ENCODE assay signal across 20 cellular contexts in genomic region chr2:98379311-98380202, GRCh38. TPM values are rescaled to one million over a fixed set of nuclear protein-coding genes. Genes with fewer than 3 reads are reported as not detected.
DNase-seq lines count a peak whose midpoint lies in the region; ATAC-seq and TF ChIP-seq lines count a peak whose summit lies in the region.
"Had no signal": no experiment of that assay in that cellular context is flagged by ENCODE, and none has a peak within 500 bp of the region (broad histone marks: within the 10 kb centered on the region; RNA-seq: fewer than 3 reads in every experiment).

No MANE protein-coding gene starts in this region.

- H3K4me1 Mint-ChIP-seq in osteocyte (ENCODE audit: unreplicated experiment) (peaks cover 4% of the 10 kb centered on the region), immature natural killer cell (no peaks in the 10 kb centered on the region)
- no peaks in the 10 kb centered on the region for H3K4me1 Mint-ChIP-seq in activated naive CD8-positive, alpha-beta T cell treated with anti-CD3 and anti-CD28 coated beads, Interleukin-2, amount 50 U/mL, for 24 hours
- H3K4me1 Mint-ChIP-seq: memory B cell, T-helper 17 cell had no signal

- DNase-seq in NCI-H82 (lab: John Stamatoyannopoulos, UW) (peak; percentile 35), NCI-H82 treated with DMSO at 0.1 percent for 48 hours (lab: John Stamatoyannopoulos, UW; ENCODE audit: unreplicated experiment) (no peak), RPMI7951 (ENCODE audit: low read depth) (peak; percentile 51), fibroblast of mammary gland (ENCODE audit: low read depth) (peak; percentile 5), osteocyte (ENCODE audit: extremely low spot score, unreplicated experiment) (peak; percentile 78), immature natural killer cell (no peak)
- no peak for DNase-seq in activated naive CD8-positive, alpha-beta T cell treated with anti-CD3 and anti-CD28 coated beads, Interleukin-2, amount 50 U/mL, for 24 hours
- DNase-seq: activated gamma-delta T cell treated with Interleukin-2 at 50 U/mL for 16 hours; aorta; CD4-positive, alpha-beta T cell; NCI-H1436; nephron progenitor cell; T-helper 17 cell had no signal

- H3K27ac Mint-ChIP-seq in osteocyte (ENCODE audit: unreplicated experiment), result no peak overlapping the region
- H3K27ac Mint-ChIP-seq in activated naive CD8-positive, alpha-beta T cell treated with anti-CD3 and anti-CD28 coated beads, Interleukin-2, amount 50 U/mL, for 24 hours, result no peak overlapping the region
- no peak overlapping the region for H3K27ac Mint-ChIP-seq in immature natural killer cell
- H3K27ac Mint-ChIP-seq: CD4-positive, alpha-beta T cell; memory B cell; nephron progenitor cell; T-helper 17 cell; WTC11 had no signal

- H3K9me3 Mint-ChIP-seq in osteocyte (ENCODE audit: unreplicated experiment), result no peaks in the 10 kb centered on the region
- no peaks in the 10 kb centered on the region for H3K9me3 Mint-ChIP-seq in activated naive CD8-positive, alpha-beta T cell treated with anti-CD3 and anti-CD28 coated beads, Interleukin-2, amount 50 U/mL, for 24 hours
- no peaks in the 10 kb centered on the region for H3K9me3 Mint-ChIP-seq in immature natural killer cell
- H3K9me3 Mint-ChIP-seq: CD4-positive, alpha-beta T cell; memory B cell; nephron progenitor cell; WTC11 had no signal

- TF ChIP-seq CTCF in fibroblast of mammary gland (conservative IDR thresholded peaks at IDR 0.05; ENCODE audit: control insufficient read depth, insufficient read depth, low read depth, low read length) (no peak), osteocyte (IDR thresholded peaks at IDR 0.05) (no peak)

- H3K27me3 Mint-ChIP-seq in osteocyte (ENCODE audit: unreplicated experiment) (peaks cover 66% of the 10 kb centered on the region), immature natural killer cell (ENCODE audit: low read depth in 3 of 3) (peaks cover 5 to 12% (median 9%) of the 10 kb centered on the region in 3 donors)
- H3K27me3 Mint-ChIP-seq in activated naive CD8-positive, alpha-beta T cell treated with anti-CD3 and anti-CD28 coated beads, Interleukin-2, amount 50 U/mL, for 24 hours, result peaks cover 12% of the 10 kb centered on the region

- H3K36me3 Mint-ChIP-seq in osteocyte (ENCODE audit: unreplicated experiment), result no peaks in the 10 kb centered on the region
- no peaks in the 10 kb centered on the region for H3K36me3 Mint-ChIP-seq in activated naive CD8-positive, alpha-beta T cell treated with anti-CD3 and anti-CD28 coated beads, Interleukin-2, amount 50 U/mL, for 24 hours (ENCODE audit: low read depth)
- H3K36me3 Mint-ChIP-seq in immature natural killer cell, result no peaks in the 10 kb centered on the region
- H3K36me3 Mint-ChIP-seq: memory B cell, WTC11 had no signal

- ATAC-seq in activated naive CD8-positive, alpha-beta T cell treated with anti-CD3 and anti-CD28 coated beads, Interleukin-2, amount 50 U/mL, for 24 hours, result no peak
- ATAC-seq in GM21717 (IDR thresholded peaks at IDR 0.05; ENCODE audit: unreplicated experiment), result no peak
- ATAC-seq: T-helper 17 cell, WTC11 had no signal

- H3K4me3 ChIP-seq in fibroblast of mammary gland (ENCODE audit: control insufficient read depth, low read depth, low read length), result no peak overlapping the region
- H3K4me3 ChIP-seq: coronary artery had no signal

- no peak overlapping the region for H3K4me3 Mint-ChIP-seq in osteocyte (ENCODE audit: unreplicated experiment)
- H3K4me3 Mint-ChIP-seq in activated naive CD8-positive, alpha-beta T cell treated with anti-CD3 and anti-CD28 coated beads, Interleukin-2, amount 50 U/mL, for 24 hours, result no peak overlapping the region
- H3K4me3 Mint-ChIP-seq in immature natural killer cell, result no peak overlapping the region
- H3K4me3 Mint-ChIP-seq: CD4-positive, alpha-beta T cell; memory B cell; nephron progenitor cell; T-helper 17 cell; WTC11 had no signal

RNA-seq across cellular contexts. Expression of gene CNGA3, which starts 33.3 kb away (rescaled TPM):
- total RNA-seq in RPMI7951 (2014; rRNA removed; shearing (Covaris generic)), result not detected in 2 replicates
- total RNA-seq in osteocyte, result not detected in 2 replicates
- not detected for polyA plus RNA-seq in immature natural killer cell
- total RNA-seq: aorta; CD4-positive, alpha-beta T cell; glomerular endothelial cell; NCI-H460; renal cortical epithelial cell; T-helper 17 cell; WTC11 had no signal
- polyA plus RNA-seq: aorta had no signal

Comparison
In these comparisons a context has a peak if more than half of its experiments do, and no peak if none do; other contexts are left out.
1. DNase-seq: peak in NCI-H82 (single experiment), RPMI7951 (single experiment), fibroblast of mammary gland (single experiment) and osteocyte (single experiment); none in NCI-H82 treated with DMSO at 0.1 percent for 48 hours (single experiment), activated naive CD8-positive, alpha-beta T cell treated with anti-CD3 and anti-CD28 coated beads, Interleukin-2, amount 50 U/mL, for 24 hours (single experiment) and immature natural killer cell (0 of 3).